Comparison of ENCODE assay signal across 13 cellular contexts in the genomic region with DNA sequence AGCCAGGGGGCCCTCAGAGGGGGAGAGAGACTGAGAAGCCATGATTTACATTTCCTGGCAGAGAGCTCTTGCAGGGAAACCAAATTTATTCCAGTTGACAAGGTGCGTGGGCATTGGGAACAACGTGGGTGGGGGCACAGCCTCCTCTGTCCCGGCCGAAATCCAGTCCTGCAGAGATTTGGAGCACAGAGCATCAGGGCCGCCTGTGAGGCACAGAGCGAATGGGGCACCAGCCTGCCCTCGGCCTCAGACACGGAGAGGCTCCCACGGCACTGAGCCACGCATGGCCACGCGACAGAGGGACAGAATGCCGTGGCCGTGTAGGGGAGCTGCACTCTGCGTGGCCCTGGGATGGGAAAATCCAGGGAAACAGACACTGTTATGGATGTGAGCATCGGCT. TPM values are rescaled to one million over a fixed set of nuclear protein-coding genes. Genes with fewer than 3 reads are reported as not detected.
"Had no signal": no experiment of that assay in that cellular context is flagged by ENCODE, and none has a peak within 500 bp of the region (broad histone marks: within the 10 kb centered on the region; RNA-seq: fewer than 3 reads in every experiment).

No MANE protein-coding gene starts in this region.

- DNase-seq: activated B cell treated with CpG ODN at 0.5 μM for 24 hours; activated CD4-positive, alpha-beta T cell treated with anti-CD3 and anti-CD28 coated beads, Interleukin-2, amount 10 ng/mL, durations not matched to agents 24 days and 14 days; activated naive CD4-positive, alpha-beta T cell; erythroblast; islet precursor cell; left ventricle myocardium superior; mesendoderm; stimulated activated naive CD8-positive, alpha-beta T cell treated with anti-CD3 and anti-CD28 coated beads, Interleukin-15, Interleukin-2, amounts not matched to agents 100 U/mL and 50 U/mL, for 24 hours; T-helper 2 cell had no signal

- H3K4me3 ChIP-seq: prostate gland had no signal

- H3K36me3 ChIP-seq: prostate gland had no signal

- H3K4me1 ChIP-seq: prostate gland had no signal

- H3K9me3 ChIP-seq: prostate gland had no signal

- H3K27ac ChIP-seq: prostate gland had no signal

RNA-seq across cellular contexts. Expression of gene TTLL10, which starts 44.4 kb away (rescaled TPM):
- total RNA-seq: activated CD4-positive, alpha-beta T cell treated with anti-CD3 and anti-CD28 coated beads, Interleukin-2, amount 10 ng/mL, durations not matched to agents 24 days and 14 days; left ventricle myocardium superior; skeletal muscle tissue; temporal lobe; urinary bladder had no signal

RNA-seq across cellular contexts. Expression of gene RNF223, which starts 55.2 kb away (rescaled TPM):
- total RNA-seq: activated B cell treated with CpG ODN at 0.5 μM for 24 hours; activated CD4-positive, alpha-beta T cell treated with anti-CD3 and anti-CD28 coated beads, Interleukin-2, amount 10 ng/mL, durations not matched to agents 24 days and 14 days; left ventricle myocardium superior; skeletal muscle tissue; temporal lobe had no signal
